27 cellular contexts compared by ENCODE assay signal in genomic region chr11:6327806-6328205, GRCh38.
"Had no signal": no experiment of that assay in that cellular context is flagged by ENCODE, and none has a peak within 500 bp of the region (broad histone marks: within the 10 kb centered on the region; RNA-seq: fewer than 3 reads in every experiment).

No MANE protein-coding gene starts in this region.

- H3K4me1 Mint-ChIP-seq: activated CD4-positive, alpha-beta T cell treated with anti-CD3 and anti-CD28 coated beads for 36 hours had no signal

- H3K27ac ChIP-seq: brain microvascular endothelial cell, epithelial cell of prostate had no signal

- H3K36me3 ChIP-seq: brain microvascular endothelial cell, esophagus squamous epithelium had no signal

- H3K36me3 Mint-ChIP-seq: activated CD4-positive, alpha-beta memory T cell treated with anti-CD3 and anti-CD28 coated beads for 36 hours; activated naive CD8-positive, alpha-beta T cell had no signal

- H3K27ac Mint-ChIP-seq: activated CD4-positive, alpha-beta memory T cell treated with anti-CD3 and anti-CD28 coated beads for 36 hours; activated CD4-positive, alpha-beta T cell treated with anti-CD3 and anti-CD28 coated beads for 36 hours; activated CD4-positive, alpha-beta T cell treated with anti-CD3 and anti-CD28 coated beads, Interleukin-2, amount 10 ng/mL, durations not matched to agents 24 days and 14 days; activated CD8-positive, alpha-beta T cell treated with anti-CD3 and anti-CD28 coated beads, Interleukin-2, amount 10 ng/mL, durations not matched to agents 7 days and 5 days; activated naive CD8-positive, alpha-beta T cell; activated T-helper 17 cell treated with anti-CD3 and anti-CD28 coated beads, Interleukin-2, amount 50 U/mL, for 72 hours; effector memory CD8-positive, alpha-beta T cell had no signal

- H3K27me3 ChIP-seq: brain microvascular endothelial cell had no signal

- ATAC-seq: activated CD4-positive, alpha-beta T cell treated with anti-CD3 and anti-CD28 coated beads for 36 hours; activated CD8-positive, alpha-beta T cell treated with anti-CD3 and anti-CD28 coated beads, Interleukin-2, amount 10 ng/mL, durations not matched to agents 7 days and 5 days; activated T-cell treated with anti-CD3 and anti-CD28 coated beads, Interleukin-2, amount 50 U/mL, for 4 hours; activated T-helper 17 cell treated with anti-CD3 and anti-CD28 coated beads, Interleukin-2, amount 50 U/mL, for 72 hours; effector memory CD8-positive, alpha-beta T cell had no signal

- H3K4me3 Mint-ChIP-seq: activated CD4-positive, alpha-beta memory T cell treated with anti-CD3 and anti-CD28 coated beads for 36 hours; activated CD4-positive, alpha-beta T cell treated with anti-CD3 and anti-CD28 coated beads for 36 hours; activated CD4-positive, alpha-beta T cell treated with anti-CD3 and anti-CD28 coated beads, Interleukin-2, amount 10 ng/mL, durations not matched to agents 24 days and 14 days; activated CD8-positive, alpha-beta T cell treated with anti-CD3 and anti-CD28 coated beads, Interleukin-2, amount 10 ng/mL, durations not matched to agents 7 days and 5 days; activated naive CD8-positive, alpha-beta T cell; activated T-cell treated with anti-CD3 and anti-CD28 coated beads, Interleukin-2, amount 50 U/mL, for 4 hours; activated T-helper 17 cell treated with anti-CD3 and anti-CD28 coated beads, Interleukin-2, amount 50 U/mL, for 72 hours; effector memory CD8-positive, alpha-beta T cell had no signal

- H3K9me3 Mint-ChIP-seq: activated CD4-positive, alpha-beta memory T cell treated with anti-CD3 and anti-CD28 coated beads for 36 hours; activated CD4-positive, alpha-beta T cell treated with anti-CD3 and anti-CD28 coated beads, Interleukin-2, amount 10 ng/mL, durations not matched to agents 24 days and 14 days; activated T-cell treated with anti-CD3 and anti-CD28 coated beads, Interleukin-2, amount 50 U/mL, for 4 hours; activated T-helper 17 cell treated with anti-CD3 and anti-CD28 coated beads, Interleukin-2, amount 50 U/mL, for 72 hours; effector memory CD8-positive, alpha-beta T cell had no signal

- H3K4me3 ChIP-seq: esophagus squamous epithelium had no signal

- H3K9me3 ChIP-seq: esophagus squamous epithelium had no signal

- FAIRE-seq: bronchial epithelial cell, colon, frontal cortex had no signal

- DNase-seq: activated CD4-positive, alpha-beta memory T cell treated with anti-CD3 and anti-CD28 coated beads for 36 hours; activated CD4-positive, alpha-beta T cell treated with anti-CD3 and anti-CD28 coated beads for 36 hours; activated CD4-positive, alpha-beta T cell treated with anti-CD3 and anti-CD28 coated beads, Interleukin-2, amount 10 ng/mL, durations not matched to agents 24 days and 14 days; activated CD4-positive, CD25-positive, alpha-beta regulatory T cell; activated CD4-positive, CD25-positive, alpha-beta regulatory T cell treated with anti-CD3 and anti-CD28 coated beads, Interleukin-2, amount 50 U/mL, for 72 hours; activated CD8-positive, alpha-beta T cell treated with anti-CD3 and anti-CD28 coated beads, Interleukin-2, amount 10 ng/mL, durations not matched to agents 7 days and 5 days; activated effector memory CD4-positive, alpha-beta T cell treated with Interleukin-2 at 50 U/mL for 16 hours; activated gamma-delta T cell treated with Interleukin-2 at 50 U/mL for 16 hours; activated naive CD4-positive, alpha-beta T cell treated with anti-CD3 and anti-CD28 coated beads, Interleukin-2, amount 50 U/mL, for 16 hours; activated naive CD4-positive, alpha-beta T cell treated with Interleukin-2 at 50 U/mL for 16 hours; activated T-cell treated with anti-CD3 and anti-CD28 coated beads, Interleukin-2, amount 50 U/mL, for 4 hours; amniotic stem cell; anterior cingulate cortex; brain microvascular endothelial cell; cortex of kidney; effector CD4-positive, alpha-beta T cell; effector memory CD8-positive, alpha-beta T cell; esophagus squamous epithelium; foreskin fibroblast; head of caudate nucleus; T-helper 2 cell had no signal
